Comparison of ENCODE assay signal across 13 cellular contexts in the genomic region with DNA sequence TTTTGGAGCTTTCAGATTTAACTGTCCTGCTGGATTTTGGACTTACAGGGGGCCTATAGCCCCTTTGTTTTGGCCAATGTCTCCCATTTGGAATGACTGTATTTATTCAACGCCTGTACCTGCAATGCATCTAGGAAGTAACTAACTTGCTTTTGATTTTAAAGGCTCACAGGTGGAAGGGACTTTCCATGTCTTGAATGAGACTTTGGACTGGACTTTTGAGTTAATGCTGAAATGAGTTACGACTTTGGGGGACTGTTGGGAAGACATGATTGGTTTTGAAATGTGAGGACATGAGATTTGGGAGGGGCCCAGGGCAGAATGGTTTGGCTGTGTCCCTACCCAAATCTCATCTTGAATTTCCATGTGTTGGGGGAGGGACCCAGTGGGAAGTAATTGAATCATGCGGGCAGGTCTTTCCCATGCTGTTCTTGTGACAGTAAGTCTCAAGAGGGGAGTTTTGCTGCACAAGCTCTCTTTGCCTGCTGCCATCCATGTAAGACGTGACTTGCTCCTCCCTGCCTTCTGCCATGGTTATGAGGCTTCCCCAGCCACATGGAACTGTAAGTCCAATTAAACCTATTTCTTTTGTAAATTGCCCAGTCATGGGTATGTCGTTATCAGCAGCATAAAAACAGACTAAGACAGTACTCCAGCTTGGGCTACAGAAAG. TPM values are rescaled to one million over a fixed set of nuclear protein-coding genes. Genes with fewer than 3 reads are reported as not detected.
A peak's percentile ranks its signal among the peaks of the same experiment; 100 is the strongest.
DNase-seq lines count a peak whose midpoint lies in the region; ATAC-seq, FAIRE-seq and TF ChIP-seq lines count a peak whose summit lies in the region.
"Not testable (repeated sequence)": the region's sequence is repeated elsewhere in the genome, so short reads cannot be mapped to it uniquely, and the experiment has no call there.
"Had no signal": no experiment of that assay in that cellular context is flagged by ENCODE, and none has a peak within 500 bp of the region (broad histone marks: within the 10 kb centered on the region; RNA-seq: fewer than 3 reads in every experiment).

No MANE protein-coding gene starts in this region.

- FAIRE-seq in HepG2 (lab: Jason Lieb, UNC); small intestine (lab: Jason Lieb, UNC): not testable (repeated sequence)

- not testable (repeated sequence) for TF ChIP-seq POLR2A in HepG2 (IDR thresholded peaks at IDR 0.05; ENCODE audit: insufficient read depth in 1 of 2, low read depth in 2 of 2, low read length in 2 of 2)

- H4K20me1 ChIP-seq in HepG2 (ENCODE audit: insufficient read depth, low read length), result not testable (repeated sequence)

- H3K9me3 ChIP-seq in CD4-positive, alpha-beta memory T cell (ENCODE audit: control insufficient read depth in 1 of 2, low read length in 2 of 2); HepG2 (ENCODE audit: low read length); small intestine (ENCODE audit: control insufficient read depth, low read depth): not testable (repeated sequence)

- peaks cover 22 to 36% of the 10 kb centered on the region in 2 donors for H3K36me3 Mint-ChIP-seq in CD4-positive, alpha-beta memory T cell
- H3K36me3 Mint-ChIP-seq in activated CD8-positive, alpha-beta T cell treated with anti-CD3 and anti-CD28 coated beads for 36 hours (ENCODE audit: low read depth), result peaks cover 23% of the 10 kb centered on the region
- not testable (repeated sequence) for H3K36me3 Mint-ChIP-seq in activated naive CD8-positive, alpha-beta T cell
- peaks cover 11% of the 10 kb centered on the region for H3K36me3 Mint-ChIP-seq in effector memory CD8-positive, alpha-beta T cell (ENCODE audit: insufficient read depth)
- H3K36me3 Mint-ChIP-seq in naive thymus-derived CD8-positive, alpha-beta T cell, result peaks cover 5 to 22% (median 16%) of the 10 kb centered on the region in 3 donors

- not testable (repeated sequence) for H3K4me3 ChIP-seq in CD4-positive, alpha-beta memory T cell (ENCODE audit: low read length in 2 of 2); HepG2 (replicated peaks in 1 of 3; ENCODE audit: insufficient read depth in 1 of 3, low read depth in 2 of 3, low read length in 3 of 3); small intestine (ENCODE audit: low read depth in 1 of 2, low read length in 2 of 2)

- not testable (repeated sequence) for H3K36me3 ChIP-seq in CD4-positive, alpha-beta memory T cell (ENCODE audit: insufficient read depth, low read length); HepG2 (replicated peaks in 1 of 2; ENCODE audit: control insufficient read depth in 1 of 2, insufficient read depth in 2 of 2, low read length in 2 of 2); small intestine (ENCODE audit: control insufficient read depth in 2 of 2, insufficient read depth in 2 of 2, low read length in 2 of 2)

- in situ Hi-C loops in HepG2 (cut with HindIII; ENCODE audit: extremely low pct_ligation_motif_present, low pct_unique_long_range_greater_than_20kb), result loop anchor here (10.0 kb wide), 1 partner anchor 55 kb away; no protein-coding TSS in a partner anchor

- peaks cover 27 to 52% (median 40%) of the 10 kb centered on the region in 4 donors for H3K4me1 Mint-ChIP-seq in CD4-positive, alpha-beta memory T cell
- peaks cover 47% of the 10 kb centered on the region for H3K4me1 Mint-ChIP-seq in activated CD8-positive, alpha-beta T cell treated with anti-CD3 and anti-CD28 coated beads for 36 hours (ENCODE audit: low read depth)
- H3K4me1 Mint-ChIP-seq in activated naive CD8-positive, alpha-beta T cell (ENCODE audit: low read depth), result peaks cover 54% of the 10 kb centered on the region
- peaks cover 26 to 46% of the 10 kb centered on the region in 2 donors for H3K4me1 Mint-ChIP-seq in effector memory CD8-positive, alpha-beta T cell (ENCODE audit: low read depth in 2 of 2)
- H3K4me1 Mint-ChIP-seq in naive thymus-derived CD8-positive, alpha-beta T cell, result peaks cover 19 to 51% (median 47%) of the 10 kb centered on the region in 4 donors

- TF ChIP-seq CTCF in activated CD8-positive, alpha-beta T cell treated with anti-CD3 and anti-CD28 coated beads for 36 hours (IDR thresholded peaks at IDR 0.05); HepG2 (CRISPR knock-in tag; IDR thresholded peaks at IDR 0.05): not testable (repeated sequence)

- DNase-seq in CD4-positive, alpha-beta memory T cell; activated CD8-positive, alpha-beta T cell treated with anti-CD3 and anti-CD28 coated beads for 36 hours; effector memory CD8-positive, alpha-beta T cell; HepG2 (ENCODE audit: low spot score); naive thymus-derived CD8-positive, alpha-beta T cell: not testable (repeated sequence)
- DNase-seq in ELF-1 (ENCODE audit: low read depth, low spot score), result peak; percentile 4
- peak; percentile 48 for DNase-seq in small intestine

- not testable (repeated sequence) for H3K27me3 ChIP-seq in CD4-positive, alpha-beta memory T cell (ENCODE audit: insufficient read depth, low read length); HepG2 (ENCODE audit: control insufficient read depth in 1 of 2, insufficient read depth in 2 of 2, low read length in 2 of 2); small intestine (ENCODE audit: control insufficient read depth in 2 of 2, insufficient read depth in 2 of 2, low read length in 2 of 2)

- TF ChIP-seq EP300 in HepG2 (IDR thresholded peaks at IDR 0.05; ENCODE audit: low read depth in 2 of 2, low read length in 2 of 2); HepG2 (CRISPR knock-in tag; IDR thresholded peaks at IDR 0.05; ENCODE audit: borderline replicate concordance): not testable (repeated sequence)

- CTCF ChIA-PET in CD4-positive, alpha-beta memory T cell (lab: Charles Lee; ENCODE audit: partially characterized antibody); HepG2 (lab: Yijun Ruan, JAX; ENCODE audit: low intra/inter-chr PET ratio, low total read pairs): not testable (repeated sequence)
- CTCF ChIA-PET in activated CD8-positive, alpha-beta T cell treated with anti-CD3 and anti-CD28 coated beads for 36 hours (lab: Charles Lee), result interaction anchor here (1.5 kb wide), 1 partner anchor 12 kb away, joined by 3 read pairs; no protein-coding TSS in a partner anchor

- ATAC-seq in activated CD8-positive, alpha-beta T cell treated with anti-CD3 and anti-CD28 coated beads for 36 hours; effector memory CD8-positive, alpha-beta T cell (replicated peaks); HepG2; naive thymus-derived CD8-positive, alpha-beta T cell: not testable (repeated sequence)

- POLR2A ChIA-PET in CD4-positive, alpha-beta memory T cell (lab: Charles Lee; ENCODE audit: partially characterized antibody); activated CD8-positive, alpha-beta T cell treated with anti-CD3 and anti-CD28 coated beads for 36 hours (lab: Charles Lee); HepG2 (lab: Yijun Ruan, JAX): not testable (repeated sequence)
- POLR2A ChIA-PET in naive thymus-derived CD8-positive, alpha-beta T cell (lab: Charles Lee), result interaction anchor here (1.4 kb wide), 1 partner anchor 66 kb away, joined by 4 read pairs; no protein-coding TSS in a partner anchor

- H2AFZ ChIP-seq in HepG2 (ENCODE audit: low read length), result not testable (repeated sequence)

- peaks cover 13% of the 10 kb centered on the region for H3K4me1 ChIP-seq in CD4-positive, alpha-beta memory T cell (ENCODE audit: insufficient read depth, low read length)
- not testable (repeated sequence) for H3K4me1 ChIP-seq in HepG2 (ENCODE audit: insufficient read depth, low read length); small intestine (ENCODE audit: control insufficient read depth in 2 of 2, insufficient read depth in 1 of 2, low read depth in 1 of 2, low read length in 1 of 2)

- H3K9ac ChIP-seq in HepG2 (ENCODE audit: insufficient read depth, low read depth, low read length), result not testable (repeated sequence)

- BruUV-seq in HepG2 (replicated peaks; lab: Mats Ljungman, UMichigan), result not testable (repeated sequence)

- TF ChIP-seq RAD21 in HepG2 (CRISPR knock-in tag; IDR thresholded peaks at IDR 0.05), result not testable (repeated sequence)

- peak overlapping the region in 1 of 8 donors; percentile 3 for H3K4me3 Mint-ChIP-seq in CD4-positive, alpha-beta memory T cell
- not testable (repeated sequence) for H3K4me3 Mint-ChIP-seq in activated CD8-positive, alpha-beta T cell treated with anti-CD3 and anti-CD28 coated beads for 36 hours; activated naive CD8-positive, alpha-beta T cell
- peak overlapping the region in 1 of 2 donors; percentile 10 for H3K4me3 Mint-ChIP-seq in effector memory CD8-positive, alpha-beta T cell
- peak overlapping the region in 7 of 10 donors; percentile 10 to 60 (median 37) for H3K4me3 Mint-ChIP-seq in naive thymus-derived CD8-positive, alpha-beta T cell

- H3K27me3 Mint-ChIP-seq in CD4-positive, alpha-beta memory T cell; activated CD8-positive, alpha-beta T cell treated with anti-CD3 and anti-CD28 coated beads for 36 hours; activated naive CD8-positive, alpha-beta T cell; effector memory CD8-positive, alpha-beta T cell; naive thymus-derived CD8-positive, alpha-beta T cell: not testable (repeated sequence)

- peak overlapping the region in 6 of 7 donors; percentile 0 to 92 (median 26) for H3K27ac Mint-ChIP-seq in CD4-positive, alpha-beta memory T cell
- H3K27ac Mint-ChIP-seq in activated CD8-positive, alpha-beta T cell treated with anti-CD3 and anti-CD28 coated beads for 36 hours, result peak overlapping the region; percentile 10
- H3K27ac Mint-ChIP-seq in activated naive CD8-positive, alpha-beta T cell, result peak overlapping the region; percentile 59
- H3K27ac Mint-ChIP-seq in effector memory CD8-positive, alpha-beta T cell, result peak overlapping the region; percentile 39 to 46
- H3K27ac Mint-ChIP-seq in naive thymus-derived CD8-positive, alpha-beta T cell, result peak overlapping the region in 9 of 10 donors; percentile 54 to 89 (median 71)

- intact Hi-C loops in CD4-positive, alpha-beta memory T cell (cut with micrococcal nuclease); activated CD8-positive, alpha-beta T cell treated with anti-CD3 and anti-CD28 coated beads for 36 hours (cut with micrococcal nuclease); HepG2 (cut with micrococcal nuclease; ENCODE audit: unreplicated experiment): not testable (repeated sequence)

- not testable (repeated sequence) for H3K79me2 ChIP-seq in HepG2 (ENCODE audit: insufficient read depth, low read length)

- WGBS in HepG2 (ENCODE audit: low lambda C conversion rate), result 91% methylated on average over 5 of the region's 5 CpGs
- WGBS in small intestine, 3 donors, result 61 to 81% (median 79%) methylated on average over 5 of the region's 5 CpGs

- not testable (repeated sequence) for H3K4me2 ChIP-seq in HepG2 (ENCODE audit: low read depth, low read length)

- not testable (repeated sequence) for H3K9me3 Mint-ChIP-seq in CD4-positive, alpha-beta memory T cell; activated CD8-positive, alpha-beta T cell treated with anti-CD3 and anti-CD28 coated beads for 36 hours; activated naive CD8-positive, alpha-beta T cell (ENCODE audit: low read depth); effector memory CD8-positive, alpha-beta T cell; naive thymus-derived CD8-positive, alpha-beta T cell

- not testable (repeated sequence) for H3K27ac ChIP-seq in CD4-positive, alpha-beta memory T cell (ENCODE audit: low read depth, low read length); HepG2 (ENCODE audit: extremely low read length, insufficient read depth, low read length); small intestine (ENCODE audit: low read depth in 1 of 2, low read length in 1 of 2)

RNA-seq across cellular contexts. Expression of gene PPIAL4G, which starts 43.3 kb away (rescaled TPM):
- 1 to 10 TPM; 4.2 to 5.2 TPM for total RNA-seq in CD4-positive, alpha-beta memory T cell
- under 1 TPM in 1 of 2 donors, not detected in 1; 0.21 TPM for polyA plus RNA-seq in CD4-positive, alpha-beta memory T cell
- total RNA-seq in activated CD8-positive, alpha-beta T cell treated with anti-CD3 and anti-CD28 coated beads for 36 hours, result under 1 TPM in 1 of 2 experiments, not detected in 1; 0.07 TPM
- total RNA-seq in HepG2 (2016; rRNA removed; fragmentation: Illumina TruSeq; extraction: Trizol), result not detected in 2 replicates
- not detected in 2 replicates for total RNA-seq in HepG2 (2016; cell fraction: cytosol; rRNA removed; fragmentation: Illumina TruSeq; extraction: Trizol; ENCODE audit: low read depth)
- not detected in 2 replicates for total RNA-seq in HepG2 (2016; cell fraction: insoluble cytoplasmic fraction; rRNA removed; fragmentation: Illumina TruSeq; extraction: Trizol)
- total RNA-seq in HepG2 (2016; cell fraction: membrane; rRNA removed; fragmentation: Illumina TruSeq; extraction: Trizol), result not detected in 2 replicates
- total RNA-seq in HepG2 (2016; cell fraction: nucleus; rRNA removed; fragmentation: Illumina TruSeq; extraction: Trizol), result not detected in 2 replicates
- polyA plus RNA-seq in HepG2 (2011; rRNA removed) (not detected in 2 replicates), small intestine (under 1 TPM in 1 of 3 donors, not detected in 2; 0.01 TPM)
- polyA plus RNA-seq in HepG2 (2011; cell fraction: cytosol; rRNA removed), result not detected in 2 replicates
- polyA plus RNA-seq in HepG2 (2011; cell fraction: nucleus; rRNA removed), result not detected in 2 replicates
- not detected in 2 replicates for polyA plus RNA-seq in HepG2 (2012)
- not detected in 2 replicates for polyA plus RNA-seq in HepG2 (2016; cell fraction: cytosol; fragmentation: Illumina TruSeq; extraction: Trizol; ENCODE audit: low read depth)
- polyA plus RNA-seq in HepG2 (2016; cell fraction: insoluble cytoplasmic fraction; fragmentation: Illumina TruSeq; extraction: Trizol; ENCODE audit: low read depth), result not detected in 2 replicates
- polyA plus RNA-seq in HepG2 (2016; cell fraction: membrane; fragmentation: Illumina TruSeq; extraction: Trizol; ENCODE audit: low read depth), result not detected in 2 replicates
- not detected in 2 replicates for polyA plus RNA-seq in HepG2 (2016; cell fraction: nucleus; fragmentation: Illumina TruSeq; extraction: Trizol; ENCODE audit: insufficient read depth, low read depth)
- not detected in 2 replicates for polyA minus RNA-seq in HepG2 (2011; rRNA and poly(A)+ RNA removed; ENCODE audit: low replicate concordance)
- not detected in 2 replicates for polyA minus RNA-seq in HepG2 (2011; cell fraction: cytosol; rRNA and poly(A)+ RNA removed)
- 0.12 TPM in 1 of 2 replicates, not detected in the other for polyA minus RNA-seq in HepG2 (2011; cell fraction: nucleus; rRNA and poly(A)+ RNA removed)
- total RNA-seq in naive thymus-derived CD8-positive, alpha-beta T cell, result 1 to 10 TPM; 2.6 to 3.0 TPM
- under 1 TPM; 0.06 to 0.10 (median 0.08) TPM for polyA plus RNA-seq in naive thymus-derived CD8-positive, alpha-beta T cell
- total RNA-seq: A172, GM23338, HFFc6, HT1080, IMR-90 had no signal
- polyA plus RNA-seq: GM23338, IMR-90 had no signal

Comparison
In these comparisons a context has a peak if more than half of its experiments do, and no peak if none do; other contexts are left out.
1. H3K27ac Mint-ChIP-seq: peak in every context shown above with its lines; median percentile 71 in naive thymus-derived CD8-positive, alpha-beta T cell; 59 in activated naive CD8-positive, alpha-beta T cell; 42 in effector memory CD8-positive, alpha-beta T cell; 26 in CD4-positive, alpha-beta memory T cell; 10 in activated CD8-positive, alpha-beta T cell treated with anti-CD3 and anti-CD28 coated beads for 36 hours.